Comparison of ENCODE assay signal across 8 cellular contexts in the genomic region with DNA sequence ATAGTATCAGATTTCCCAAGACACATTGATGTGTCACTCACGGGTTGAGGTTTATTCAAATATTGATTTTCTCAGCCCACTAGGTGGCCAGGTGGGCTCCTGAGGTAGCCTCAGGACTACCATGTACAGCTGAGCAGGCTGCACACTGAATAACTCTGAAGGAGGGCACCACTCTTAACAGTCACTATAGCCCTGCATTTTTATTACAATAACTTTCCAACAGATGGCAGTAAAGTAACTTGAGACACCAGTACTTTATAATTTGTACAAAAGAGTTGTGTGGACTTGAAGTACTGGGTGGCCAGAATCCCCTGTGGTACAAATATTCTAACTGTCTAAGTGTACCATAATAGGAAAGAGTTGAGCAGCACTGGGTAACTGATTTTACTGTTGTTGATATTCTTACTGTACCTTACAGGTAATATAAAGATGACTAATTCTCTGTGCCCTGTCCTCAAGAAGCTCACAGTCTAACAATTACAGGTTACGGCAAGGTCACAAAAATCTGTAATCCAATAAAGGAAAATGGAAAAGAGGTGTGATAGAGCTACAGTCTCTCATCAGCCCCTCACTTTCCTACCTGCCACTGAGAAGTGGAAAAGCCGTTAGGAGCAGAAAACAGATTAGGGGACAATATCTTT.
DNase-seq lines count a peak whose midpoint lies in the region; ATAC-seq, FAIRE-seq and TF ChIP-seq lines count a peak whose summit lies in the region.

No MANE protein-coding gene starts in this region.

- no peak for ATAC-seq in GM18873 (IDR thresholded peaks at IDR 0.05; ENCODE audit: low FRiP score, unreplicated experiment)

- no peak overlapping the region for H3K27ac ChIP-seq in RWPE1
- H3K27ac ChIP-seq in prostate gland = no peak overlapping the region
- H3K27ac ChIP-seq in sigmoid colon = no peak overlapping the region

- H3K9me3 ChIP-seq in prostate gland (no peaks in the 10 kb centered on the region), sigmoid colon (no peaks in the 10 kb centered on the region)

- peak; percentile 4 for FAIRE-seq in HTR-8/SVneo (lab: Jason Lieb, UNC)

- H3K4me3 ChIP-seq in prostate gland (no peak overlapping the region), sigmoid colon (no peak overlapping the region)

- DNase-seq in DMS53 treated with DMSO at 0.1 percent for 48 hours (lab: John Stamatoyannopoulos, UW; ENCODE audit: unreplicated experiment) (peak; percentile 23), HTR-8/SVneo (ENCODE audit: insufficient read length, low spot score) (peak; percentile 40), RWPE1 (ENCODE audit: low spot score) (peak; percentile 22), fibroblast of the conjunctiva (ENCODE audit: low read depth) (peak; percentile 22), prostate gland (ENCODE audit: low spot score) (no peak), T-helper 9 cell (no peak), sigmoid colon (no peak)

- TF ChIP-seq CTCF in RWPE1 (conservative IDR thresholded peaks at IDR 0.05; ENCODE audit: low read depth) (peak; percentile 66), prostate gland (IDR thresholded peaks at IDR 0.05) (peak in 3 of 4 experiments; percentile 20 to 47 (median 38)), sigmoid colon (IDR thresholded peaks at IDR 0.05) (no peak)

- H3K36me3 ChIP-seq in prostate gland (no peaks in the 10 kb centered on the region), sigmoid colon (peaks cover 0 to 8% (median 5%) of the 10 kb centered on the region in 4 donors)

- intact Hi-C loops in prostate gland (cut with DNase I) (no loop called here), sigmoid colon (cut with DNase I) (no loop called here)

- 86% methylated on average over 3 of the region's 3 CpGs for WGBS in prostate gland
- 76 to 90% methylated on average over 3 of the region's 3 CpGs for WGBS in sigmoid colon, 2 donors

- TF ChIP-seq POLR2A in prostate gland (IDR thresholded peaks at IDR 0.05) (no peak), sigmoid colon (IDR thresholded peaks at IDR 0.05) (no peak)

- H3K4me1 ChIP-seq in prostate gland (replicated peaks) (peaks cover 12% of the 10 kb centered on the region), sigmoid colon (peaks cover 0 to 5% (median 0%) of the 10 kb centered on the region in 4 donors)

- no peak for TF ChIP-seq EP300 in sigmoid colon (IDR thresholded peaks at IDR 0.05)

- H3K27me3 ChIP-seq in prostate gland (replicated peaks; ENCODE audit: insufficient read depth) (no peaks in the 10 kb centered on the region), sigmoid colon (no peaks in the 10 kb centered on the region)

- POLR2A ChIA-PET in RWPE1 (lab: Yijun Ruan, JAX; ENCODE audit: low non-redundant PET) = interaction anchor here (0.5 kb wide), 1 partner anchor 56 kb away, joined by 5 read pairs; no protein-coding TSS in a partner anchor

- CTCF ChIA-PET in RWPE1 (lab: Yijun Ruan, JAX) = interaction anchor here (0.5 to 2.3 kb wide), 9 partner anchors 8 to 660 kb away, joined by 3 to 8 read pairs (median 4); no protein-coding TSS in a partner anchor

Comparison
In these comparisons a context has a peak if more than half of its experiments do, and no peak if none do; other contexts are left out.
1. DNase-seq: peak in DMS53 treated with DMSO at 0.1 percent for 48 hours (single experiment), HTR-8/SVneo (single experiment), RWPE1 (single experiment) and fibroblast of the conjunctiva (single experiment); none in prostate gland (single experiment), T-helper 9 cell (single experiment) and sigmoid colon (single experiment).
2. CTCF ChIP-seq: peak in RWPE1 (single experiment) and prostate gland (3 of 4); none in sigmoid colon (0 of 4).